ENCODE assay signal across 8 cellular contexts in genomic region chr6:43477235-43478007, GRCh38. TPM values are rescaled to one million over a fixed set of nuclear protein-coding genes. Genes with fewer than 3 reads are reported as not detected.
A peak's percentile ranks its signal among the peaks of the same experiment; 100 is the strongest.
DNase-seq lines count a peak whose midpoint lies in the region; ATAC-seq and TF ChIP-seq lines count a peak whose summit lies in the region.

A gene with protein sequence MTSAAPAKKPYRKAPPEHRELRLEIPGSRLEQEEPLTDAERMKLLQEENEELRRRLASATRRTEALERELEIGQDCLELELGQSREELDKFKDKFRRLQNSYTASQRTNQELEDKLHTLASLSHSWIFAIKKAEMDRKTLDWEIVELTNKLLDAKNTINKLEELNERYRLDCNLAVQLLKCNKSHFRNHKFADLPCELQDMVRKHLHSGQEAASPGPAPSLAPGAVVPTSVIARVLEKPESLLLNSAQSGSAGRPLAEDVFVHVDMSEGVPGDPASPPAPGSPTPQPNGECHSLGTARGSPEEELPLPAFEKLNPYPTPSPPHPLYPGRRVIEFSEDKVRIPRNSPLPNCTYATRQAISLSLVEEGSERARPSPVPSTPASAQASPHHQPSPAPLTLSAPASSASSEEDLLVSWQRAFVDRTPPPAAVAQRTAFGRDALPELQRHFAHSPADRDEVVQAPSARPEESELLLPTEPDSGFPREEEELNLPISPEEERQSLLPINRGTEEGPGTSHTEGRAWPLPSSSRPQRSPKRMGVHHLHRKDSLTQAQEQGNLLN (plus strand): TSS chr6:43477570. CDS start chr6:43499002, 21,432 bp downstream.

- no peaks in the 10 kb centered on the region for H3K36me3 ChIP-seq in IMR-90 (ENCODE audit: control insufficient read depth, insufficient read depth, low read length)

- peak within 1 kb of the TSS; percentile 67 for H3K4ac ChIP-seq in IMR-90 (ENCODE audit: low read depth, low read length)

- peak within 1 kb of the TSS; percentile 86 for H3K14ac ChIP-seq in IMR-90 (replicated peaks; ENCODE audit: low read depth, low read length)

- peak; percentile 94 for TF ChIP-seq POLR2A in IMR-90 (IDR thresholded peaks at IDR 0.05; ENCODE audit: low read depth, low read length)

- no peaks in the 10 kb centered on the region for H3K27me3 ChIP-seq in IMR-90 (ENCODE audit: control insufficient read depth, insufficient read depth, low read length)

- dilution Hi-C loops in IMR-90 (cut with HindIII; ENCODE audit: low sequenced_read_pairs, unreplicated experiment): no loop called here

- peak within 1 kb of the TSS; percentile 88 for H2AK9ac ChIP-seq in IMR-90 (replicated peaks; ENCODE audit: low read depth, low read length, poor library complexity)

- H2AFZ ChIP-seq in IMR-90 (replicated peaks; ENCODE audit: low read length, poor library complexity): peak within 1 kb of the TSS; percentile 89

- peak within 1 kb of the TSS; percentile 22 for H2BK5ac ChIP-seq in IMR-90 (ENCODE audit: low read depth, low read length, poor library complexity, severe bottlenecking)

- no TSS peak for BruUV-seq in IMR-90 (replicated peaks; lab: Mats Ljungman, UMichigan)

- CTCF ChIA-PET in IMR-90 (lab: Yijun Ruan, JAX): no interaction called here

- peak within 1 kb of the TSS; percentile 54 for H3K23ac ChIP-seq in IMR-90 (ENCODE audit: low read depth, low read length)

- peaks cover 25% of the 10 kb centered on the region for H3K9me1 ChIP-seq in IMR-90 (ENCODE audit: insufficient read depth, low read length)

- H4K20me1 ChIP-seq in IMR-90 (ENCODE audit: insufficient read depth, low read length): peaks cover 6% of the 10 kb centered on the region; the same call in 1 of the 2 replicates

- H2BK120ac ChIP-seq in IMR-90 (ENCODE audit: low read depth, low read length): 0 out of 2 replicates have a peak within 1 kb of the TSS, but pooled peaks have one; percentile 1

- peak; percentile 92 for ATAC-seq in GM21367 (IDR thresholded peaks at IDR 0.05; ENCODE audit: unreplicated experiment)
- ATAC-seq in IMR-90 (ENCODE audit: low read depth): peak; percentile 100

- peak within 1 kb of the TSS; percentile 66 for H3K4me3 ChIP-seq in IMR-90 (ENCODE audit: insufficient read depth, low read depth, low read length)
- H3K4me3 ChIP-seq in epithelial cell of proximal tubule (ENCODE audit: low read depth, low read length): peak within 1 kb of the TSS; percentile 73

- TF ChIP-seq RAD21 in IMR-90 (IDR thresholded peaks at IDR 0.05; ENCODE audit: low read length): no peak

- H3K27ac ChIP-seq in IMR-90 (ENCODE audit: insufficient read depth, low read length): peak within 1 kb of the TSS; percentile 83

- H3K9ac ChIP-seq in IMR-90 (ENCODE audit: low read depth, low read length): peak within 1 kb of the TSS; percentile 83

- H4K8ac ChIP-seq in IMR-90 (ENCODE audit: low read depth in 2 of 2, low read length in 2 of 2): peak within 1 kb of the TSS; percentile 92

- in situ Hi-C loops in IMR-90 (cut with MboI; ENCODE audit: low sequenced_read_pairs): no loop called here

- TF ChIP-seq CTCF in IMR-90 (conservative IDR thresholded peaks at IDR 0.05; ENCODE audit: low read depth, low read length) (no peak), epithelial cell of proximal tubule (conservative IDR thresholded peaks at IDR 0.05; ENCODE audit: low read depth, low read length) (no peak)

- H3K9me3 ChIP-seq in IMR-90 (ENCODE audit: control insufficient read depth, insufficient read depth, low read length): no peaks in the 10 kb centered on the region

- peaks cover 31 to 44% of the 10 kb centered on the region in 2 experiments for H3K79me1 ChIP-seq in IMR-90 (ENCODE audit: low read depth in 1 of 2, low read length in 2 of 2)

- H2BK15ac ChIP-seq in IMR-90 (ENCODE audit: low read depth, low read length): no peak within 1 kb of the TSS

- peak within 1 kb of the TSS; percentile 71 for H2AK5ac ChIP-seq in IMR-90 (ENCODE audit: low read depth, low read length)

- H3K18ac ChIP-seq in IMR-90 (ENCODE audit: low read depth, low read length): peak within 1 kb of the TSS; percentile 6; the same call in 1 of the 2 replicates

- H4K91ac ChIP-seq in IMR-90 (ENCODE audit: insufficient read depth, low read depth, low read length): peak within 1 kb of the TSS; percentile 26

- intact Hi-C loops in IMR-90 (cut with micrococcal nuclease): loop anchor here (1.0 kb wide), 2 partner anchors 15 to 41 kb away; no protein-coding TSS in a partner anchor

- H4K5ac ChIP-seq in IMR-90 (ENCODE audit: low read depth, low read length): peak within 1 kb of the TSS; percentile 92

- H2BK20ac ChIP-seq in IMR-90 (ENCODE audit: low read depth, low read length): no peak within 1 kb of the TSS

- H3K4me1 ChIP-seq in IMR-90 (ENCODE audit: control insufficient read depth, insufficient read depth, low read length): peaks cover 7% of the 10 kb centered on the region

- DNase-seq in COLO668 (lab: John Stamatoyannopoulos, UW; ENCODE audit: unreplicated experiment) (peak; percentile 88), IMR-90 (peak; percentile 78), OCI-M2 (lab: John Stamatoyannopoulos, UW; ENCODE audit: unreplicated experiment) (peak; percentile 39), activated T-cell treated with anti-CD3 and anti-CD28 coated beads for 48 hours (ENCODE audit: low read depth) (peak; percentile 98), epithelial cell of proximal tubule (ENCODE audit: low read depth) (no peak), mucosa of gallbladder (ENCODE audit: low spot score) (peak; percentile 93)
- peak; percentile 97 for DNase-seq in stimulated activated CD8-positive, alpha-beta memory T cell treated with anti-CD3 and anti-CD28 coated beads, Interleukin-4, amount 100 ng/mL, for 24 hours (ENCODE audit: low read depth)

- H3K4me2 ChIP-seq in IMR-90 (ENCODE audit: low read depth, low read length): peak within 1 kb of the TSS; percentile 84

- WGBS in IMR-90 (ENCODE audit: extremely low coverage in 2 of 2, insufficient read length in 1 of 2), 2 experiments: 0% methylated on average over 11 of the region's 34 CpGs; no CpG with 5 or more reads in 1 of the 2 experiments

- peak within 1 kb of the TSS; percentile 74 for H3K56ac ChIP-seq in IMR-90 (ENCODE audit: extremely low read depth, insufficient read depth, low read length)

- POLR2A ChIA-PET in IMR-90 (lab: Charles Lee; ENCODE audit: unreplicated experiment): interaction anchor here (0.5 to 0.6 kb wide), 2 partner anchors 9 to 15 kb away, joined by 3 read pairs; no protein-coding TSS in a partner anchor

TF ChIP-seq in IMR-90, 13 proteins besides CTCF, POLR2A, EP300 and RAD21:
- TF ChIP-seq FOS (IDR thresholded peaks at IDR 0.05; ENCODE audit: low read depth, low read length): 0 out of 2 replicates have a peak, but pooled peaks have one; percentile 10
- peak; percentile 75; the same call in 1 of the 2 replicates for TF ChIP-seq MAZ (IDR thresholded peaks at IDR 0.05; ENCODE audit: borderline replicate concordance, low read depth, low read length)
- no peak for TF ChIP-seq USF2 (IDR thresholded peaks at IDR 0.05; ENCODE audit: low read depth, low read length)

RNA-seq across cellular contexts. Expression of the gene that starts here (rescaled TPM):
- total RNA-seq in IMR-90 (2012; rRNA removed) (12.2 and 12.5 TPM in 2 replicates), epithelial cell of proximal tubule (17.8 and 18.3 TPM in 2 replicates), mucosa of gallbladder (41.0 TPM)
- 34.2 and 35.8 TPM in 2 replicates for polyA plus RNA-seq in IMR-90 (2012; rRNA removed)
- polyA plus RNA-seq in IMR-90 (2012; cell fraction: cytosol; rRNA removed): 32.2 and 36.9 TPM in 2 replicates
- 136 and 192 TPM in 2 replicates for polyA plus RNA-seq in IMR-90 (2012; cell fraction: nucleus; rRNA removed; ENCODE audit: low replicate concordance)
